Comparison of ENCODE assay signal across 23 cellular contexts in genomic region chr16:86798247-86799041, GRCh38.
DNase-seq lines count a peak whose midpoint lies in the region; FAIRE-seq and TF ChIP-seq lines count a peak whose summit lies in the region.
"Had no signal": no experiment of that assay in that cellular context is flagged by ENCODE, and none has a peak within 500 bp of the region (broad histone marks: within the 10 kb centered on the region; RNA-seq: fewer than 3 reads in every experiment).

No MANE protein-coding gene starts in this region.

- H3K27me3 ChIP-seq in bronchial epithelial cell (ENCODE audit: control insufficient read depth, insufficient read depth, low read length) (peaks cover 2% of the 10 kb centered on the region), ovary (no peaks in the 10 kb centered on the region)

- no peak for FAIRE-seq in bronchial epithelial cell (lab: Jason Lieb, UNC)
- FAIRE-seq: colon, TTC549 had no signal

- TF ChIP-seq POLR2A in ovary (IDR thresholded peaks at IDR 0.05): no peak

- WGBS in ovary, 3 donors: 56 to 61% (median 58%) methylated on average over 4 of the region's 4 CpGs

- H3K4me3 ChIP-seq in bronchial epithelial cell (ENCODE audit: low read depth, low read length) (no peak overlapping the region), ovary (no peak overlapping the region)
- H3K4me3 ChIP-seq: psoas muscle, smooth muscle cell had no signal

- intact Hi-C loops in ovary (cut with DNase I): no loop called here
- intact Hi-C loops in head of caudate nucleus (cut with DNase I): no loop called here

- H3K36me3 ChIP-seq in bronchial epithelial cell (ENCODE audit: control insufficient read depth, insufficient read depth, low read length): no peaks in the 10 kb centered on the region
- no peaks in the 10 kb centered on the region for H3K36me3 ChIP-seq in ovary

- H3K9me3 ChIP-seq in ovary: peaks cover 0 to 1% of the 10 kb centered on the region in 2 donors
- H3K9me3 ChIP-seq: psoas muscle had no signal

- H3K4me1 ChIP-seq in ovary (ENCODE audit: insufficient read depth): no peaks in the 10 kb centered on the region
- H3K4me1 ChIP-seq: psoas muscle had no signal

- no peak for TF ChIP-seq EP300 in ovary (IDR thresholded peaks at IDR 0.05)

- H3K27ac ChIP-seq in ovary: no peak overlapping the region
- H3K27ac ChIP-seq: psoas muscle had no signal

- TF ChIP-seq CTCF in bronchial epithelial cell (IDR thresholded peaks at IDR 0.05; ENCODE audit: insufficient read depth, low read length, severe bottlenecking) (no peak), ovary (IDR thresholded peaks at IDR 0.05) (no peak)

- in situ Hi-C loops in Caki2 (cut with HindIII; ENCODE audit: low pct_unique_long_range_greater_than_20kb, low sequenced_read_pairs): no loop called here

- DNase-seq in Caki2 (ENCODE audit: low read depth) (peak; percentile 3), M059J (ENCODE audit: low read depth) (peak; percentile 53), bronchial epithelial cell (ENCODE audit: low read depth) (peak; percentile 36), kidney tubule cell (ENCODE audit: low spot score) (peak; percentile 76), ovary (no peak), DMS153 treated with DMSO at 0.1 percent for 48 hours (lab: John Stamatoyannopoulos, UW; ENCODE audit: unreplicated experiment) (no peak), head of caudate nucleus (no peak), NCI-H1694 treated with DMSO at 0.1 percent for 48 hours (lab: John Stamatoyannopoulos, UW) (no peak)
- DNase-seq: activated CD4-positive, alpha-beta memory T cell treated with anti-CD3 and anti-CD28 coated beads for 36 hours; activated CD8-positive, alpha-beta memory T cell treated with anti-CD3 and anti-CD28 coated beads, Interleukin-2, amount 50 U/mL, for 48 hours; activated naive CD8-positive, alpha-beta T cell treated with anti-CD3 and anti-CD28 coated beads for 36 hours; effector memory CD4-positive, alpha-beta T cell; IMR-90; left cardiac atrium; NCI-H1417; NCI-H2107; NCI-H524; NK-92 treated with Interleukin-12 subunit alpha and Interleukin-12 subunit beta, amount 100 ng/mL, for 24 hours; psoas muscle; stimulated activated CD4-positive, alpha-beta T cell treated with anti-CD3 and anti-CD28 coated beads, Interleukin-2, amount 100 ng/mL, for 24 hours had no signal

Comparison
In these comparisons a context has a peak if more than half of its experiments do, and no peak if none do; other contexts are left out.
1. DNase-seq: peak in Caki2 (single experiment), M059J (single experiment), bronchial epithelial cell (single experiment) and kidney tubule cell (single experiment); none in ovary (0 of 5), DMS153 treated with DMSO at 0.1 percent for 48 hours (single experiment), head of caudate nucleus (0 of 42) and NCI-H1694 treated with DMSO at 0.1 percent for 48 hours (single experiment).